ENCODE assay signal across 20 cellular contexts in the genomic region with DNA sequence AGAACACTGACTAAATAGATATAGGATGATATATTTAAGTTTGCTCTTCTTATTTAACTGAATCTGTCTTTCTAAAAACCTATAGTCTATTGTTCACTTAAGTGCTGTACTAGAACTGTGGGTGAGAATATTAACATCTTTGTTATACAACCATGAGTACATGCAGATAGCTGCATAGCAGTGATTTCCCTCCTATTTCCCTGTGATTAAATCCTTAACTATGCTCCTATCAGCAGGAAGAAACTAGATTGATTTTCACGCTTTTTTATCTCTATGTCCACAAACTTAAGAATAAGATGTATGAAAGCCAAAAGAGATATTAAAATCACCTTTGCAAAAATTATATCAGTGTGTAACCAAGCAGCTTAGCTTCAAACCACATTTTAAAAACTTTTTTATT. TPM values are rescaled to one million over a fixed set of nuclear protein-coding genes. Genes with fewer than 3 reads are reported as not detected.
DNase-seq lines count a peak whose midpoint lies in the region; ATAC-seq, FAIRE-seq and TF ChIP-seq lines count a peak whose summit lies in the region.
"Had no signal": no experiment of that assay in that cellular context is flagged by ENCODE, and none has a peak within 500 bp of the region (broad histone marks: within the 10 kb centered on the region; RNA-seq: fewer than 3 reads in every experiment).

No MANE protein-coding gene starts in this region.

- no peaks in the 10 kb centered on the region for H3K79me2 ChIP-seq in GM23248 (ENCODE audit: insufficient read depth)

- no peak for TF ChIP-seq RAD21 in A549 (conservative IDR thresholded peaks at IDR 0.05 in 1 of 2, IDR thresholded peaks at IDR 0.05 in 1 of 2)

- H4K20me1 ChIP-seq in GM23248 (ENCODE audit: insufficient read depth) = no peaks in the 10 kb centered on the region

- 79% methylated on average over 1 of the region's 1 CpG for WGBS in A549 (ENCODE audit: missing lambda C conversion rate)
- WGBS in GM23248 (ENCODE audit: low coverage in 1 of 2, low lambda C conversion rate in 2 of 2, missing lambda C conversion rate in 2 of 2), 2 experiments = 0 to 4% methylated on average over 1 of the region's 1 CpG

- TF ChIP-seq POLR2A in A549 (IDR thresholded peaks at IDR 0.05; ENCODE audit: low read length) = no peak

- H3K27ac ChIP-seq in A549 = peak overlapping the region; percentile 42 to 59; a peak in 4 of 6 replicates
- H3K27ac ChIP-seq in VCaP = peak overlapping the region; percentile 39
- peak overlapping the region; percentile 52 to 62 for H3K27ac ChIP-seq in mucosa of rectum (ENCODE audit: low read depth in 2 of 2, low read length in 2 of 2)
- no peak overlapping the region for H3K27ac ChIP-seq in GM23248

- H3K27ac Mint-ChIP-seq in activated naive CD8-positive, alpha-beta T cell treated with anti-CD3 and anti-CD28 coated beads, Interleukin-2, amount 50 U/mL, for 24 hours = no peak overlapping the region
- H3K27ac Mint-ChIP-seq: HFFc6 had no signal

- no peaks in the 10 kb centered on the region for H3K36me3 Mint-ChIP-seq in activated naive CD8-positive, alpha-beta T cell treated with anti-CD3 and anti-CD28 coated beads, Interleukin-2, amount 50 U/mL, for 24 hours (ENCODE audit: low read depth)

- no peaks in the 10 kb centered on the region for H3K4me1 Mint-ChIP-seq in activated naive CD8-positive, alpha-beta T cell treated with anti-CD3 and anti-CD28 coated beads, Interleukin-2, amount 50 U/mL, for 24 hours

- in situ Hi-C loops in GM23248 (cut with MboI) = no loop called here

- no peak for FAIRE-seq in A549 (lab: Jason Lieb, UNC)
- FAIRE-seq: K562 had no signal

- peak overlapping the region; percentile 30; the same call in 2 of the 3 replicates for H3K4me2 ChIP-seq in A549
- H3K4me2 ChIP-seq in GM23248 (ENCODE audit: unreplicated experiment) = no peak overlapping the region

- H3K27me3 Mint-ChIP-seq in activated naive CD8-positive, alpha-beta T cell treated with anti-CD3 and anti-CD28 coated beads, Interleukin-2, amount 50 U/mL, for 24 hours = no peaks in the 10 kb centered on the region

- ATAC-seq in A549 = no peak
- ATAC-seq in activated naive CD8-positive, alpha-beta T cell treated with anti-CD3 and anti-CD28 coated beads, Interleukin-2, amount 50 U/mL, for 24 hours = no peak
- no peak for ATAC-seq in GM21447 (IDR thresholded peaks at IDR 0.05; ENCODE audit: unreplicated experiment)
- ATAC-seq: K562 had no signal

- POLR2A ChIA-PET in A549 (lab: Yijun Ruan, JAX) = no interaction called here

- H3K9me3 Mint-ChIP-seq in activated naive CD8-positive, alpha-beta T cell treated with anti-CD3 and anti-CD28 coated beads, Interleukin-2, amount 50 U/mL, for 24 hours = peaks cover 3% of the 10 kb centered on the region

- no peak overlapping the region for H2AFZ ChIP-seq in GM23248

- CTCF ChIA-PET in A549 (lab: Yijun Ruan, JAX) = no interaction called here

- H3K9me2 ChIP-seq in GM23248 (ENCODE audit: insufficient read depth) = no peaks in the 10 kb centered on the region

- H3K4me3 Mint-ChIP-seq in activated naive CD8-positive, alpha-beta T cell treated with anti-CD3 and anti-CD28 coated beads, Interleukin-2, amount 50 U/mL, for 24 hours = no peak overlapping the region
- H3K4me3 Mint-ChIP-seq: HFFc6 had no signal

- no peaks in the 10 kb centered on the region for H3K27me3 ChIP-seq in mucosa of rectum (ENCODE audit: control insufficient read depth in 2 of 2, insufficient read depth in 2 of 2, low read length in 2 of 2)
- H3K27me3 ChIP-seq in GM23248 (replicated peaks; ENCODE audit: insufficient read depth) = no peaks in the 10 kb centered on the region

- no peak for DNase-seq in A549 (ENCODE audit: low read depth in 1 of 2, low spot score in 1 of 2)
- peak; percentile 53 for DNase-seq in kidney glomerular epithelial cell (lab: John Stamatoyannopoulos, UW)
- no peak for DNase-seq in NCI-H1417 treated with DMSO at 0.1 percent for 48 hours (lab: John Stamatoyannopoulos, UW)
- DNase-seq in activated naive CD8-positive, alpha-beta T cell treated with anti-CD3 and anti-CD28 coated beads, Interleukin-2, amount 50 U/mL, for 24 hours = no peak
- DNase-seq in GM23248 = no peak
- DNase-seq: C1 segment of cervical spinal cord; HFFc6; NCI-H1694; NCI-H2227 treated with DMSO at 0.1 percent for 48 hours; NCI-H69; NK-92 treated with Interleukin-12 subunit alpha and Interleukin-12 subunit beta, amount 100 ng/mL, for 24 hours; RPMI8226; SIG-M5 had no signal

- no peaks in the 10 kb centered on the region for H3F3A ChIP-seq in GM23248 (ENCODE audit: insufficient read depth)

- no peak overlapping the region for H3K9ac ChIP-seq in mucosa of rectum (ENCODE audit: low read depth in 1 of 2, low read length in 2 of 2)
- no peak overlapping the region for H3K9ac ChIP-seq in GM23248

- H3K9me3 ChIP-seq in A549 (no peaks in the 10 kb centered on the region), mucosa of rectum (ENCODE audit: control insufficient read depth in 2 of 2, low read length in 2 of 2) (peaks cover 0 to 3% of the 10 kb centered on the region in 2 donors), GM23248 (ENCODE audit: low read depth) (no peaks in the 10 kb centered on the region)

- TF ChIP-seq EP300 in A549 (IDR thresholded peaks at IDR 0.05) = no peak

- TF ChIP-seq CTCF in A549 (IDR thresholded peaks at IDR 0.05) (no peak), VCaP (conservative IDR thresholded peaks at IDR 0.05) (no peak)

- H3K4me3 ChIP-seq in A549 = no peak overlapping the region
- no peak overlapping the region for H3K4me3 ChIP-seq in mucosa of rectum (ENCODE audit: low read length in 2 of 2)
- no peak overlapping the region for H3K4me3 ChIP-seq in GM23248
- H3K4me3 ChIP-seq: K562 had no signal

- H3K36me3 ChIP-seq in mucosa of rectum (ENCODE audit: control insufficient read depth in 2 of 2, insufficient read depth in 2 of 2, low read length in 2 of 2) = no peaks in the 10 kb centered on the region
- H3K36me3 ChIP-seq in GM23248 (ENCODE audit: low read depth) = no peaks in the 10 kb centered on the region

- H3K4me1 ChIP-seq in A549 (peaks cover 13% of the 10 kb centered on the region; the same call in 2 of the 3 replicates), mucosa of rectum (ENCODE audit: control insufficient read depth in 2 of 2, insufficient read depth in 2 of 2, low read length in 2 of 2) (peaks cover 3 to 16% of the 10 kb centered on the region in 2 donors), GM23248 (ENCODE audit: insufficient read depth) (no peaks in the 10 kb centered on the region)

TF ChIP-seq in A549, 52 proteins besides CTCF, POLR2A, EP300 and RAD21:
- TF ChIP-seq EHF (CRISPR knock-in tag; IDR thresholded peaks at IDR 0.05) (no peak), KDM5A (IDR thresholded peaks at IDR 0.05) (no peak), MAFK (IDR thresholded peaks at IDR 0.05; ENCODE audit: partially characterized antibody) (no peak), SREBF2 (IDR thresholded peaks at IDR 0.05) (no peak), ZSCAN20 (CRISPR knock-in tag; IDR thresholded peaks at IDR 0.05) (no peak), CHD4 (IDR thresholded peaks at IDR 0.05; ENCODE audit: borderline replicate concordance) (no peak)
- TF ChIP-seq, protein P1, sequence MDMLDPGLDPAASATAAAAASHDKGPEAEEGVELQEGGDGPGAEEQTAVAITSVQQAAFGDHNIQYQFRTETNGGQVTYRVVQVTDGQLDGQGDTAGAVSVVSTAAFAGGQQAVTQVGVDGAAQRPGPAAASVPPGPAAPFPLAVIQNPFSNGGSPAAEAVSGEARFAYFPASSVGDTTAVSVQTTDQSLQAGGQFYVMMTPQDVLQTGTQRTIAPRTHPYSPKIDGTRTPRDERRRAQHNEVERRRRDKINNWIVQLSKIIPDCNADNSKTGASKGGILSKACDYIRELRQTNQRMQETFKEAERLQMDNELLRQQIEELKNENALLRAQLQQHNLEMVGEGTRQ (IDR thresholded peaks at IDR 0.05) = no peak

RNA-seq across cellular contexts. Expression of a gene that starts 11.3 kb away (rescaled TPM):
- polyA plus RNA-seq in A549 (2011; rRNA removed) (0.56 and 0.59 TPM in 2 replicates), A549 (2017; fragmentation: RNase III; extraction: RNeasy Plus Mini Kit Qiagen cat#74134 plus additional on column Dnase treatment) (0.24 to 0.37 TPM (median 0.25 TPM) in 3 replicates), GM23248 (2016; fragmentation: Nextera tagmentation; extraction: Ambion mirVana) (not detected in 2 replicates)
- polyA plus RNA-seq in A549 (2012; cell fraction: cytosol; rRNA removed) = 0.04 TPM in 2 replicates
- polyA plus RNA-seq in A549 (2012; cell fraction: nucleus; rRNA removed) = 0.02 and 0.05 TPM in 2 replicates
- 0.10 and 0.29 TPM in 2 replicates for polyA minus RNA-seq in A549 (2011; rRNA and poly(A)+ RNA removed)
- not detected in 2 replicates for total RNA-seq in GM23248 (2014; rRNA removed; shearing (Covaris generic))
- total RNA-seq: A673, H4, HFFc6, K562, OCI-LY7 had no signal
- polyA plus RNA-seq: K562 had no signal
